In genomic region chr4:156547891-156548290, GRCh38 we compare ENCODE assay signal across 1 cellular context.
TF ChIP-seq lines count a peak whose summit lies in the region.

No MANE protein-coding gene starts in this region.

TF ChIP-seq in SK-N-SH, 30 proteins besides CTCF, POLR2A, EP300 and RAD21 (continued from another document):
- TF ChIP-seq MEF2A (IDR thresholded peaks at IDR 0.05; ENCODE audit: borderline replicate concordance, low read depth), result no peak
- no peak for TF ChIP-seq RCOR1 (IDR thresholded peaks at IDR 0.05; ENCODE audit: low read length)
- no peak for TF ChIP-seq ZBTB33 (IDR thresholded peaks at IDR 0.05; ENCODE audit: borderline replicate concordance, low read depth)
- TF ChIP-seq GATA2 (CRISPR knock-in tag; IDR thresholded peaks at IDR 0.05), result no peak
- no peak for TF ChIP-seq SIN3A (IDR thresholded peaks at IDR 0.05; ENCODE audit: borderline replicate concordance, low read depth, low read length)
